Comparison of ENCODE assay signal across 26 cellular contexts in the genomic region with DNA sequence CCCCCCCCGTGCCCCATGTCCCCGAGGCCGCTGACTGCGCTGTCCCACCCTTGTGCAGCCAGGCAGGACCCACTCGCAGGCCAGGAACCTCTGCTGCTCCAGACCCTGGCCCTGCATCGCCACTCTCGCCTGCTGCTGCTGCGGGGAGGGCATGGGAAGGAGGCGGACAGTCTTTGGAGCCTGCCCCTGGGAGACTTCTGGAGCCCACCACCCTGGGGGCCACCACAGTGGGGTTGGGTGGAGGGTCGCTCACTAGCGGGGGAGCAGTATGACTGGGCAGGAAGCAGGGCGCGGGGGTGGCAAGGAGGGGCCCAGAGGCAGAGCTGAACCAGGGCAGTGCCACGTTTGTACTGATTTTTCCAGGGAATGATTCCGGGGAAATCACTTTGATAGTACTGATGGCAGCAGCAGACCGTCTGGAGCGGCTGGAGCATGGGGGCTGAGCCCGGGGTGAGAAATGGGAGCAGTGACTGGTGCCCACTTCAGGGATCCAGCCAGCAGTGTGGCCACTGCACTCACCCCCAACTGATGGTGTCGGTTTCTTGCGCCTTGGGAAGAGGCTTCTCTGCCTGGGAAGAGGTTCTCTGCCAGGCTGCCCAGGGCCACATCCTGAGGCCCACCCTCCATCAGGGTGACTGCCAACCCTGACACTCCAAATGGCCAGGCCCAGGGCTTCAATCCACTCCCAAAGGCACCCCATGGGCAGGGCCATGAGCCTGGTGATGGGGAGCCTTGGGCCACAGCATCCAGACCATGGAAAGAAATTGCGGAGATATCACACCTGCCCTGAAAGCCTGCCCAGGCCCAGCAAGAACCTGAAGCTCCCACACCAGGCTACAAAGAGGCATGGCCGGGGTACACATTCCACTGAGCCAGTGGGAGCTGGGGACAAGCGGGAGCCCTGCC. TPM values are rescaled to one million over a fixed set of nuclear protein-coding genes. Genes with fewer than 3 reads are reported as not detected.
"Had no signal": no experiment of that assay in that cellular context is flagged by ENCODE, and none has a peak within 500 bp of the region (broad histone marks: within the 10 kb centered on the region; RNA-seq: fewer than 3 reads in every experiment).

No MANE protein-coding gene starts in this region.

- DNase-seq: activated B cell treated with CpG ODN at 0.5 μM for 24 hours; activated CD4-positive, alpha-beta T cell treated with anti-CD3 and anti-CD28 coated beads for 1 hour; activated CD4-positive, alpha-beta T cell treated with anti-CD3 and anti-CD28 coated beads, Interleukin-2, amount 10 ng/mL, durations not matched to agents 24 days and 14 days; activated CD4-positive, alpha-beta T cell treated with anti-CD3 and anti-CD28 coated beads, Interleukin-2, amount 50 U/mL, for 48 hours; activated CD8-positive, alpha-beta memory T cell treated with anti-CD3 and anti-CD28 coated beads, Interleukin-2, amount 10 ng/mL, durations not matched to agents 7 days and 5 days; activated effector memory CD4-positive, alpha-beta T cell treated with Interleukin-2 at 50 U/mL for 16 hours; activated naive CD4-positive, alpha-beta T cell; activated naive CD8-positive, alpha-beta T cell treated with anti-CD3 and anti-CD28 coated beads, Interleukin-2, amount 50 U/mL, for 24 hours; activated T-cell treated with anti-CD3 and anti-CD28 coated beads, Interleukin-2, amount 50 U/mL, for 24 hours; amniotic stem cell; MM.1S; NCI-H1105; NCI-H1436; NCI-H1694 treated with DMSO at 0.1 percent for 48 hours; NCI-H2029 treated with DMSO at 0.1 percent for 48 hours; NCI-H345; NCI-H510A; NCI-H526 treated with DMSO at 0.1 percent for 48 hours; NK-92 treated with Interleukin-12 subunit alpha and Interleukin-12 subunit beta, amount 100 ng/mL, for 24 hours; OCI-M1; RPMI8226; SHP77 had no signal

- H3K27ac ChIP-seq: SJSA1 had no signal

- H3K36me3 ChIP-seq: SJSA1 had no signal

- H3K27me3 ChIP-seq: SJSA1 had no signal

- H3K4me1 ChIP-seq: SJSA1 had no signal

- ATAC-seq: activated CD8-positive, alpha-beta memory T cell treated with anti-CD3 and anti-CD28 coated beads, Interleukin-2, amount 10 ng/mL, durations not matched to agents 7 days and 5 days; activated naive CD4-positive, alpha-beta T cell treated with anti-CD3 and anti-CD28 coated beads, Interleukin-2, amount 50 U/mL, for 72 hours; activated naive CD8-positive, alpha-beta T cell treated with anti-CD3 and anti-CD28 coated beads, Interleukin-2, amount 50 U/mL, for 24 hours; Panc1 had no signal

- H3K4me3 ChIP-seq: SJSA1 had no signal

- H3K9me3 ChIP-seq: SJSA1 had no signal

RNA-seq across cellular contexts. Expression of gene LSAMP, which starts 53.7 kb away (rescaled TPM):
- total RNA-seq: activated CD4-positive, alpha-beta T cell treated with anti-CD3 and anti-CD28 coated beads, Interleukin-2, amount 10 ng/mL, durations not matched to agents 24 days and 14 days; activated CD8-positive, alpha-beta memory T cell treated with anti-CD3 and anti-CD28 coated beads, Interleukin-2, amount 10 ng/mL, durations not matched to agents 7 days and 5 days; activated naive CD4-positive, alpha-beta T cell treated with anti-CD3 and anti-CD28 coated beads, Interleukin-2, amount 50 U/mL, for 72 hours; activated T-helper 1 cell treated with anti-CD3 and anti-CD28 coated beads, Interleukin-12 subunit alpha, Interleukin-12 subunit beta, Interleukin-2, Interleukin-4 antibody, amounts not matched to agents 30 ng/mL and 10 ng/mL and 1 ng/mL, durations not matched to agents 14 hours and 24 hours and 36 hours; SJSA1 had no signal
